Comparison of ENCODE assay signal across 8 cellular contexts in the genomic region with DNA sequence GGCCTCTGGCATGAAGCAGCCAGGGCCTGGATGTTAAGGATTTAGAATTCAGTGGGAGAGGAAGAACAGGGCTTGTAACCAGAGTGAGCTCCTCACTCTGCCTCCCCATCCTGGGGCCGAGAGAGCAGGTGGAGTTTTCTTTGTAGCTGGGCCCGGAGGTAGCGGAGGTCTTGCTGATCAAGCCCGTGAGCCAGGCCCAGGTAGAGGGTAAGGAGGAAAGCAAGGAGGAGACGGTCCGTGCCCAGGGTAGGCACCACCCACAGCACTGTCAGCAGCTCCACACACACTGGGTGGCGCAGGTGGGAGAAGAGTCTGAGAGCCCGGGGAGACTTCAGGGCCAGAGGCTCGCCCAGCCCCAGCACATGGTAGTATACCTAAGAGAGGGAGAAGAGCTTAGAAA. TPM values are rescaled to one million over a fixed set of nuclear protein-coding genes. Genes with fewer than 3 reads are reported as not detected.
DNase-seq lines count a peak whose midpoint lies in the region; ATAC-seq and TF ChIP-seq lines count a peak whose summit lies in the region.

No MANE protein-coding gene starts in this region.

- no peaks in the 10 kb centered on the region for H3K36me3 ChIP-seq in ascending aorta
- no peaks in the 10 kb centered on the region for H3K36me3 ChIP-seq in mucosa of rectum (ENCODE audit: control insufficient read depth in 2 of 2, insufficient read depth in 2 of 2, low read length in 2 of 2)

- H3K27ac ChIP-seq in ascending aorta (peak overlapping the region; percentile 99), mucosa of rectum (ENCODE audit: low read depth in 2 of 2, low read length in 2 of 2) (peak overlapping the region; percentile 88 to 97)

- H3K9ac ChIP-seq in mucosa of rectum (ENCODE audit: low read depth in 1 of 2, low read length in 2 of 2), result no peak overlapping the region

- intact Hi-C loops in ascending aorta (cut with DNase I), result no loop called here

- H3K9me3 ChIP-seq in ascending aorta, result no peaks in the 10 kb centered on the region
- no peaks in the 10 kb centered on the region for H3K9me3 ChIP-seq in mucosa of rectum (ENCODE audit: control insufficient read depth in 2 of 2, low read length in 2 of 2)

- H3K27me3 ChIP-seq in ascending aorta (no peaks in the 10 kb centered on the region), mucosa of rectum (ENCODE audit: control insufficient read depth in 2 of 2, insufficient read depth in 2 of 2, low read length in 2 of 2) (peaks cover 0 to 3% of the 10 kb centered on the region in 2 donors)

- peak; percentile 8 for DNase-seq in stimulated activated CD4-positive, alpha-beta T cell treated with anti-CD3 and anti-CD28 coated beads, Interleukin-4, amount 100 ng/mL, for 1 hour
- DNase-seq in stimulated activated CD4-positive, alpha-beta T cell treated with anti-CD3 and anti-CD28 coated beads, Interleukin-4, amount 100 ng/mL, for 24 hours, result no peak
- DNase-seq in ascending aorta (ENCODE audit: low spot score in 2 of 2) (no peak), hepatic stellate cell (ENCODE audit: low spot score) (no peak), NCI-H748 treated with DMSO at 0.1 percent for 48 hours (lab: John Stamatoyannopoulos, UW) (no peak)

- ATAC-seq in HG03432 (IDR thresholded peaks at IDR 0.05; ENCODE audit: unreplicated experiment) (no peak), GM21825 (IDR thresholded peaks at IDR 0.05; ENCODE audit: unreplicated experiment) (no peak)

- no peak for TF ChIP-seq CTCF in ascending aorta (IDR thresholded peaks at IDR 0.05)

- H3K4me3 ChIP-seq in ascending aorta, result peak overlapping the region in 1 of 2 donors; percentile 91
- peak overlapping the region in 1 of 2 donors; percentile 72 for H3K4me3 ChIP-seq in mucosa of rectum (ENCODE audit: low read length in 2 of 2)

- H3K4me1 ChIP-seq in ascending aorta (peaks cover 7 to 27% of the 10 kb centered on the region in 2 donors), mucosa of rectum (ENCODE audit: control insufficient read depth in 2 of 2, insufficient read depth in 2 of 2, low read length in 2 of 2) (peaks cover 36 to 38% of the 10 kb centered on the region in 2 donors)

RNA-seq across cellular contexts. Expression of gene PPP1R18, which starts 2.1 kb away (rescaled TPM):
- 83.3 TPM for total RNA-seq in ascending aorta

RNA-seq across cellular contexts. Expression of gene NRM, which starts 2.2 kb away (rescaled TPM):
- 25.1 TPM for total RNA-seq in ascending aorta

RNA-seq across cellular contexts. Expression of gene DHX16, which starts 15.8 kb away (rescaled TPM):
- 39.2 TPM for total RNA-seq in ascending aorta

RNA-seq across cellular contexts. Expression of gene MDC1, which starts 28.5 kb away (rescaled TPM):
- 27.1 TPM for total RNA-seq in ascending aorta

RNA-seq across cellular contexts. Expression of gene TUBB, which starts 31.6 kb away (rescaled TPM):
- 537 TPM for total RNA-seq in ascending aorta
